In genomic region chr4:64508089-64508488, GRCh38 we compare ENCODE assay signal across 8 cellular contexts.
"Had no signal": no experiment of that assay in that cellular context is flagged by ENCODE, and none has a peak within 500 bp of the region (broad histone marks: within the 10 kb centered on the region; RNA-seq: fewer than 3 reads in every experiment).

No MANE protein-coding gene starts in this region.

- DNase-seq: GDM1, GF-D8 had no signal

- ATAC-seq: GM12878 had no signal

- FAIRE-seq: G401.6, GM12878, GM12891, GM12892, GM18507, GM19239 had no signal

- H3K4me3 ChIP-seq: GM12878 had no signal
